ENCODE assay signal across 22 cellular contexts in genomic region chr10:10776363-10776762, GRCh38.
DNase-seq lines count a peak whose midpoint lies in the region; ATAC-seq, FAIRE-seq and TF ChIP-seq lines count a peak whose summit lies in the region.
"Had no signal": no experiment of that assay in that cellular context is flagged by ENCODE, and none has a peak within 500 bp of the region (broad histone marks: within the 10 kb centered on the region; RNA-seq: fewer than 3 reads in every experiment).

No MANE protein-coding gene starts in this region.

- POLR2A ChIA-PET in HepG2 (lab: Yijun Ruan, JAX) = no interaction called here

- H3K27me3 ChIP-seq in HepG2 (ENCODE audit: control insufficient read depth in 1 of 2, insufficient read depth in 2 of 2, low read length in 2 of 2) (no peaks in the 10 kb centered on the region), right lobe of liver (no peaks in the 10 kb centered on the region), esophagus muscularis mucosa (no peaks in the 10 kb centered on the region), smooth muscle cell (ENCODE audit: low read depth) (no peaks in the 10 kb centered on the region)

- no peaks in the 10 kb centered on the region for H3K79me2 ChIP-seq in HepG2 (ENCODE audit: insufficient read depth, low read length)
- H3K79me2 ChIP-seq in smooth muscle cell (ENCODE audit: low read depth) = no peaks in the 10 kb centered on the region

- H3K4me3 Mint-ChIP-seq in endothelial cell (ENCODE audit: unreplicated experiment) = no peak overlapping the region
- H3K4me3 Mint-ChIP-seq: CD4-positive, CD25-positive, alpha-beta regulatory T cell; CD8-positive, alpha-beta T cell; HFFc6 had no signal

- H3F3A ChIP-seq in smooth muscle cell (ENCODE audit: low read depth) = no peaks in the 10 kb centered on the region

- TF ChIP-seq RAD21 in HepG2 (CRISPR knock-in tag; IDR thresholded peaks at IDR 0.05) = no peak

- FAIRE-seq in HepG2 (lab: Jason Lieb, UNC) = no peak
- FAIRE-seq: A204.1, G401.6, GM12892, H54 had no signal

- H3K4me1 ChIP-seq in HepG2 (ENCODE audit: insufficient read depth, low read length) = no peaks in the 10 kb centered on the region
- H3K4me1 ChIP-seq in right lobe of liver = no peaks in the 10 kb centered on the region
- no peaks in the 10 kb centered on the region for H3K4me1 ChIP-seq in esophagus muscularis mucosa
- H3K4me1 ChIP-seq in smooth muscle cell (ENCODE audit: low read depth) = no peaks in the 10 kb centered on the region
- H3K4me1 ChIP-seq: Caco-2, HAP-1 had no signal

- H2AFZ ChIP-seq in HepG2 (ENCODE audit: low read length) (no peak overlapping the region), smooth muscle cell (ENCODE audit: low read depth) (peak overlapping the region; percentile 36)

- no peaks in the 10 kb centered on the region for H3K36me3 ChIP-seq in HepG2 (replicated peaks in 1 of 2; ENCODE audit: control insufficient read depth in 1 of 2, insufficient read depth in 2 of 2, low read length in 2 of 2)
- H3K36me3 ChIP-seq in right lobe of liver = no peaks in the 10 kb centered on the region
- H3K36me3 ChIP-seq in esophagus muscularis mucosa = no peaks in the 10 kb centered on the region
- H3K36me3 ChIP-seq in smooth muscle cell (ENCODE audit: low read depth) = no peaks in the 10 kb centered on the region
- H3K36me3 ChIP-seq: HAP-1 had no signal

- intact Hi-C loops in HepG2 (cut with micrococcal nuclease; ENCODE audit: unreplicated experiment) = no loop called here
- intact Hi-C loops in right lobe of liver (cut with DNase I) = no loop called here
- intact Hi-C loops in esophagus muscularis mucosa (cut with DNase I) = no loop called here

- CTCF ChIA-PET in HepG2 (lab: Yijun Ruan, JAX; ENCODE audit: low intra/inter-chr PET ratio, low total read pairs) = no interaction called here

- no peak overlapping the region for H3K27ac Mint-ChIP-seq in endothelial cell (ENCODE audit: unreplicated experiment)
- H3K27ac Mint-ChIP-seq: CD4-positive, CD25-positive, alpha-beta regulatory T cell; CD8-positive, alpha-beta T cell; HFFc6 had no signal

- no TSS peak for BruUV-seq in HepG2 (replicated peaks; lab: Mats Ljungman, UMichigan)

- H3K4me3 ChIP-seq in HepG2 (replicated peaks in 1 of 3; ENCODE audit: insufficient read depth in 1 of 3, low read depth in 2 of 3, low read length in 3 of 3) (no peak overlapping the region), right lobe of liver (no peak overlapping the region), esophagus muscularis mucosa (no peak overlapping the region), smooth muscle cell (no peak overlapping the region)
- H3K4me3 ChIP-seq: HAP-1 had no signal

- TF ChIP-seq POLR2A in HepG2 (IDR thresholded peaks at IDR 0.05; ENCODE audit: insufficient read depth in 1 of 2, low read depth in 2 of 2, low read length in 2 of 2) (no peak), right lobe of liver (IDR thresholded peaks at IDR 0.05) (no peak), esophagus muscularis mucosa (IDR thresholded peaks at IDR 0.05; ENCODE audit: low read depth) (no peak)

- no peak overlapping the region for H3K9ac ChIP-seq in HepG2 (ENCODE audit: insufficient read depth, low read depth, low read length)
- H3K9ac ChIP-seq in smooth muscle cell (ENCODE audit: low read depth) = no peak overlapping the region

- ATAC-seq in HepG2 = no peak
- ATAC-seq in right lobe of liver = no peak
- ATAC-seq: CD8-positive, alpha-beta T cell had no signal

- H3K9me3 Mint-ChIP-seq in endothelial cell (ENCODE audit: unreplicated experiment) = no peaks in the 10 kb centered on the region
- H3K9me3 Mint-ChIP-seq: CD8-positive, alpha-beta T cell had no signal

- in situ Hi-C loops in HepG2 (cut with HindIII; ENCODE audit: extremely low pct_ligation_motif_present, low pct_unique_long_range_greater_than_20kb) = no loop called here

- H4K20me1 ChIP-seq in HepG2 (ENCODE audit: insufficient read depth, low read length) = no peaks in the 10 kb centered on the region
- H4K20me1 ChIP-seq in smooth muscle cell (ENCODE audit: low read depth) = no peaks in the 10 kb centered on the region

- H3K4me2 ChIP-seq in HepG2 (ENCODE audit: low read depth, low read length) (no peak overlapping the region), smooth muscle cell (no peak overlapping the region)

- WGBS in HepG2 (ENCODE audit: low lambda C conversion rate) = 32% methylated on average over 7 of the region's 9 CpGs
- 56% methylated on average over 6 of the region's 9 CpGs for WGBS in right lobe of liver (ENCODE audit: insufficient coverage, low coverage, low lambda C conversion rate, missing lambda C conversion rate)
- WGBS in esophagus muscularis mucosa = 89% methylated on average over 7 of the region's 9 CpGs
- 97% methylated on average over 9 of the region's 9 CpGs for WGBS in smooth muscle cell (ENCODE audit: low lambda C conversion rate)

- no peak for DNase-seq in HepG2 (ENCODE audit: low spot score)
- DNase-seq in right lobe of liver = no peak
- DNase-seq in esophagus muscularis mucosa (ENCODE audit: extremely low spot score) = peak; percentile 81
- no peak for DNase-seq in smooth muscle cell (lab: John Stamatoyannopoulos, UW; ENCODE audit: unreplicated experiment)
- DNase-seq in endothelial cell (ENCODE audit: low spot score) = no peak
- DNase-seq in NCI-H510A treated with DMSO at 0.1 percent for 48 hours (lab: John Stamatoyannopoulos, UW) = no peak
- DNase-seq: ACHN; AML-193; Caco-2; CD4-positive, CD25-positive, alpha-beta regulatory T cell; CD8-positive, alpha-beta T cell; DMS153; DND-41; GOT3; HFFc6 had no signal

- H3K27me3 Mint-ChIP-seq in endothelial cell (ENCODE audit: unreplicated experiment) = peaks cover 5% of the 10 kb centered on the region

- H3K27ac ChIP-seq in HepG2 (ENCODE audit: extremely low read length, insufficient read depth, low read length) (no peak overlapping the region), right lobe of liver (no peak overlapping the region), esophagus muscularis mucosa (replicated peaks in 1 of 4) (no peak overlapping the region), smooth muscle cell (ENCODE audit: low read depth) (no peak overlapping the region)
- H3K27ac ChIP-seq: 22Rv1, C4-2B had no signal

- H3K9me3 ChIP-seq in HepG2 (ENCODE audit: low read length) = peaks cover 35% of the 10 kb centered on the region
- no peaks in the 10 kb centered on the region for H3K9me3 ChIP-seq in right lobe of liver
- no peaks in the 10 kb centered on the region for H3K9me3 ChIP-seq in esophagus muscularis mucosa
- no peaks in the 10 kb centered on the region for H3K9me3 ChIP-seq in smooth muscle cell (replicated peaks; ENCODE audit: low read depth)
- H3K9me3 ChIP-seq: HAP-1 had no signal

- H3K4me1 Mint-ChIP-seq in endothelial cell (ENCODE audit: unreplicated experiment) = no peaks in the 10 kb centered on the region
- H3K4me1 Mint-ChIP-seq: CD4-positive, CD25-positive, alpha-beta regulatory T cell had no signal

- TF ChIP-seq CTCF in HepG2 (CRISPR knock-in tag; IDR thresholded peaks at IDR 0.05) (no peak), right lobe of liver (IDR thresholded peaks at IDR 0.05) (no peak), esophagus muscularis mucosa (IDR thresholded peaks at IDR 0.05) (no peak), smooth muscle cell (IDR thresholded peaks at IDR 0.05; ENCODE audit: borderline replicate concordance, insufficient read depth, poor library complexity, severe bottlenecking) (no peak), endothelial cell (IDR thresholded peaks at IDR 0.05; ENCODE audit: unreplicated experiment) (no peak)

- TF ChIP-seq EP300 in HepG2 (IDR thresholded peaks at IDR 0.05; ENCODE audit: low read depth in 2 of 2, low read length in 2 of 2) = no peak
- no peak for TF ChIP-seq EP300 in HepG2 (CRISPR knock-in tag; IDR thresholded peaks at IDR 0.05; ENCODE audit: borderline replicate concordance)
- no peak for TF ChIP-seq EP300 in esophagus muscularis mucosa (IDR thresholded peaks at IDR 0.05)

- no peaks in the 10 kb centered on the region for H3K36me3 Mint-ChIP-seq in endothelial cell (ENCODE audit: low read depth, unreplicated experiment)
- H3K36me3 Mint-ChIP-seq: CD4-positive, CD25-positive, alpha-beta regulatory T cell; CD8-positive, alpha-beta T cell had no signal

TF ChIP-seq in HepG2, 621 proteins besides CTCF, POLR2A, EP300 and RAD21:
- TF ChIP-seq ZNF496 (CRISPR knock-in tag; IDR thresholded peaks at IDR 0.05; ENCODE audit: insufficient replicate concordance) (no peak), MAFF (IDR thresholded peaks at IDR 0.05; ENCODE audit: low read depth, low read length) (peak; percentile 63), MAFK (conservative IDR thresholded peaks at IDR 0.05 in 1 of 2, IDR thresholded peaks at IDR 0.05 in 1 of 2; ENCODE audit: low read length in 2 of 2) (peak; percentile 37 to 77; a peak in 3 of 4 replicates)
